In genomic region chr6:24960991-24961475, GRCh38 we compare ENCODE assay signal across 14 cellular contexts. TPM values are rescaled to one million over a fixed set of nuclear protein-coding genes. Genes with fewer than 3 reads are reported as not detected.
A peak's percentile ranks its signal among the peaks of the same experiment; 100 is the strongest.
DNase-seq lines count a peak whose midpoint lies in the region; ATAC-seq and TF ChIP-seq lines count a peak whose summit lies in the region.
"Had no signal": no experiment of that assay in that cellular context is flagged by ENCODE, and none has a peak within 500 bp of the region (broad histone marks: within the 10 kb centered on the region; RNA-seq: fewer than 3 reads in every experiment).

No MANE protein-coding gene starts in this region.

- H3K4me3 Mint-ChIP-seq in GM23338: no peak overlapping the region
- no peak overlapping the region for H3K4me3 Mint-ChIP-seq in activated CD4-positive, alpha-beta memory T cell treated with anti-CD3 and anti-CD28 coated beads, Interleukin-2, amount 10 ng/mL, durations not matched to agents 7 days and 5 days
- peak overlapping the region; percentile 46 to 81 (median 72) for H3K4me3 Mint-ChIP-seq in naive thymus-derived CD4-positive, alpha-beta T cell

- H3K36me3 ChIP-seq in GM23338 (ENCODE audit: insufficient read depth) (no peaks in the 10 kb centered on the region), brain microvascular endothelial cell (replicated peaks) (no peaks in the 10 kb centered on the region)
- no peaks in the 10 kb centered on the region for H3K36me3 ChIP-seq in naive thymus-derived CD4-positive, alpha-beta T cell (ENCODE audit: control insufficient read depth in 2 of 3, insufficient read depth in 3 of 3, low read length in 3 of 3)
- H3K36me3 ChIP-seq: ovary had no signal

- no peaks in the 10 kb centered on the region for H3K79me2 ChIP-seq in GM23338 (replicated peaks; ENCODE audit: insufficient read depth)

- no peak overlapping the region for H3K4me2 ChIP-seq in GM23338
- H3K4me2 ChIP-seq: A549 had no signal

- peaks cover 5% of the 10 kb centered on the region; the same call in 1 of the 3 replicates for H3K4me1 Mint-ChIP-seq in GM23338
- H3K4me1 Mint-ChIP-seq in activated CD4-positive, alpha-beta memory T cell treated with anti-CD3 and anti-CD28 coated beads, Interleukin-2, amount 10 ng/mL, durations not matched to agents 7 days and 5 days: peaks cover 59% of the 10 kb centered on the region
- H3K4me1 Mint-ChIP-seq in naive thymus-derived CD4-positive, alpha-beta T cell: peaks cover 59 to 100% (median 90%) of the 10 kb centered on the region in 7 donors

- H3K27me3 ChIP-seq in GM23338 (ENCODE audit: insufficient read depth): no peaks in the 10 kb centered on the region
- H3K27me3 ChIP-seq in naive thymus-derived CD4-positive, alpha-beta T cell (ENCODE audit: control insufficient read depth in 2 of 2, insufficient read depth in 2 of 2, low read length in 2 of 2): no peaks in the 10 kb centered on the region
- no peaks in the 10 kb centered on the region for H3K27me3 ChIP-seq in brain microvascular endothelial cell (replicated peaks)
- H3K27me3 ChIP-seq: ovary had no signal

- no peaks in the 10 kb centered on the region for H3F3A ChIP-seq in GM23338 (replicated peaks; ENCODE audit: low read depth)

- ATAC-seq in GM23338: no peak
- ATAC-seq in naive thymus-derived CD4-positive, alpha-beta T cell: peak; percentile 80
- no peak for ATAC-seq in HG03280 (IDR thresholded peaks at IDR 0.05; ENCODE audit: unreplicated experiment)
- ATAC-seq in GM18520 (IDR thresholded peaks at IDR 0.05; ENCODE audit: unreplicated experiment): no peak
- ATAC-seq: A549, K562 had no signal

- no peaks in the 10 kb centered on the region for H3K36me3 Mint-ChIP-seq in GM23338 (ENCODE audit: low read depth)
- H3K36me3 Mint-ChIP-seq in activated CD4-positive, alpha-beta memory T cell treated with anti-CD3 and anti-CD28 coated beads, Interleukin-2, amount 10 ng/mL, durations not matched to agents 7 days and 5 days (ENCODE audit: low read depth): peaks cover 41% of the 10 kb centered on the region
- H3K36me3 Mint-ChIP-seq in naive thymus-derived CD4-positive, alpha-beta T cell: peaks cover 4 to 54% (median 16%) of the 10 kb centered on the region in 5 donors

- H3K9me2 ChIP-seq in GM23338 (ENCODE audit: insufficient read depth): peaks cover 19% of the 10 kb centered on the region; the same call in 1 of the 2 replicates

- intact Hi-C loops in naive thymus-derived CD4-positive, alpha-beta T cell (cut with micrococcal nuclease): loop anchor here in 1 of 2 donors (1.0 kb wide), 2 partner anchors 9 to 12 kb away; no protein-coding TSS in a partner anchor

- DNase-seq in NCI-H1092 treated with DMSO at 0.1 percent for 48 hours (lab: John Stamatoyannopoulos, UW) (peak; percentile 35), NCI-H1092 (lab: John Stamatoyannopoulos, UW) (no peak), GM23338 (ENCODE audit: low spot score) (no peak), brain microvascular endothelial cell (no peak)
- DNase-seq in activated CD4-positive, alpha-beta memory T cell treated with anti-CD3 and anti-CD28 coated beads, Interleukin-2, amount 10 ng/mL, durations not matched to agents 7 days and 5 days: no peak
- DNase-seq in naive thymus-derived CD4-positive, alpha-beta T cell: peak in 6 of 9 donors; percentile 46 to 70 (median 60)
- DNase-seq: DMS 273 treated with DMSO at 0.1 percent for 48 hours, mammary epithelial cell, NCI-H2107 had no signal

- H3K27me3 Mint-ChIP-seq in GM23338 (ENCODE audit: insufficient read depth, low read depth, poor library complexity): no peaks in the 10 kb centered on the region
- no peaks in the 10 kb centered on the region for H3K27me3 Mint-ChIP-seq in activated CD4-positive, alpha-beta memory T cell treated with anti-CD3 and anti-CD28 coated beads, Interleukin-2, amount 10 ng/mL, durations not matched to agents 7 days and 5 days
- no peaks in the 10 kb centered on the region for H3K27me3 Mint-ChIP-seq in naive thymus-derived CD4-positive, alpha-beta T cell

- H3K4me3 ChIP-seq in GM23338 (no peak overlapping the region), brain microvascular endothelial cell (ENCODE audit: low read depth, low read length) (no peak overlapping the region)
- peak overlapping the region; percentile 14 for H3K4me3 ChIP-seq in naive thymus-derived CD4-positive, alpha-beta T cell (ENCODE audit: low read length)
- H3K4me3 ChIP-seq: A549, K562, ovary had no signal

- CTCF ChIA-PET in activated CD4-positive, alpha-beta memory T cell treated with anti-CD3 and anti-CD28 coated beads, Interleukin-2, amount 10 ng/mL, durations not matched to agents 7 days and 5 days (lab: Charles Lee): interaction anchor here (1.2 to 4.9 kb wide), 3 partner anchors 9 to 30 kb away, joined by 3 to 18 read pairs (median 3); no protein-coding TSS in a partner anchor
- CTCF ChIA-PET in naive thymus-derived CD4-positive, alpha-beta T cell (lab: Charles Lee): interaction anchor here (0.6 to 4.0 kb wide), 7 partner anchors 10 to 31 kb away, joined by 3 to 42 read pairs (median 4); partner anchors contain the start of gene RIPOR2

- no peak overlapping the region for H3K27ac Mint-ChIP-seq in GM23338
- peak overlapping the region; percentile 64 for H3K27ac Mint-ChIP-seq in activated CD4-positive, alpha-beta memory T cell treated with anti-CD3 and anti-CD28 coated beads, Interleukin-2, amount 10 ng/mL, durations not matched to agents 7 days and 5 days
- H3K27ac Mint-ChIP-seq in naive thymus-derived CD4-positive, alpha-beta T cell: peak overlapping the region; percentile 44 to 97 (median 93)

- H2AFZ ChIP-seq in GM23338: peak overlapping the region; percentile 53; the same call in 1 of the 2 replicates

- in situ Hi-C loops in brain microvascular endothelial cell (cut with HindIII; ENCODE audit: low pct_ligation_motif_present, low sequenced_read_pairs): no loop called here

- POLR2A ChIA-PET in activated CD4-positive, alpha-beta memory T cell treated with anti-CD3 and anti-CD28 coated beads, Interleukin-2, amount 10 ng/mL, durations not matched to agents 7 days and 5 days (lab: Charles Lee): interaction anchor here (0.9 to 15.6 kb wide), 5 partner anchors 9 to 28 kb away, joined by 3 to 839 read pairs (median 15); partner anchors contain the start of gene RIPOR2
- POLR2A ChIA-PET in naive thymus-derived CD4-positive, alpha-beta T cell (lab: Charles Lee): interaction anchor here (0.5 to 55.8 kb wide), 6 partner anchors 6 to 123 kb away, joined by 3 to 1484 read pairs (median 571); partner anchors contain the start of gene RIPOR2

- H3K27ac ChIP-seq in GM23338 (ENCODE audit: low read depth) (no peak overlapping the region), brain microvascular endothelial cell (no peak overlapping the region)
- peak overlapping the region; percentile 64 for H3K27ac ChIP-seq in naive thymus-derived CD4-positive, alpha-beta T cell (ENCODE audit: low read depth, low read length)
- H3K27ac ChIP-seq: A549, ovary had no signal

- TF ChIP-seq CTCF in GM23338 (conservative IDR thresholded peaks at IDR 0.05; ENCODE audit: low read depth in 2 of 2): no peak
- TF ChIP-seq CTCF in brain microvascular endothelial cell (IDR thresholded peaks at IDR 0.05; ENCODE audit: low read depth, low read length, missing control alignments): no peak

- no peaks in the 10 kb centered on the region for H3K9me3 ChIP-seq in naive thymus-derived CD4-positive, alpha-beta T cell (ENCODE audit: control insufficient read depth in 2 of 3, low read length in 3 of 3)
- H3K9me3 ChIP-seq: ovary had no signal

- no peaks in the 10 kb centered on the region for H4K20me1 ChIP-seq in GM23338 (replicated peaks; ENCODE audit: insufficient read depth)

- no peaks in the 10 kb centered on the region for H3K4me1 ChIP-seq in GM23338 (ENCODE audit: insufficient read depth)
- peaks cover 70 to 74% of the 10 kb centered on the region in 2 donors for H3K4me1 ChIP-seq in naive thymus-derived CD4-positive, alpha-beta T cell (ENCODE audit: control insufficient read depth in 2 of 2, insufficient read depth in 2 of 2, low read length in 2 of 2)
- H3K4me1 ChIP-seq: A549 had no signal

- H3K9me3 Mint-ChIP-seq in GM23338: no peaks in the 10 kb centered on the region; the same call in 2 of the 3 replicates
- H3K9me3 Mint-ChIP-seq in activated CD4-positive, alpha-beta memory T cell treated with anti-CD3 and anti-CD28 coated beads, Interleukin-2, amount 10 ng/mL, durations not matched to agents 7 days and 5 days: peaks cover 13% of the 10 kb centered on the region
- H3K9me3 Mint-ChIP-seq in naive thymus-derived CD4-positive, alpha-beta T cell: peaks cover 0 to 28% (median 12%) of the 10 kb centered on the region in 11 donors

TF ChIP-seq in GM23338, 12 proteins besides CTCF, POLR2A, EP300 and RAD21 (continues in another document):
- no peak for TF ChIP-seq EZH2phosphoT487 (IDR thresholded peaks at IDR 0.05; ENCODE audit: unreplicated experiment)
- TF ChIP-seq ZNF331 (CRISPR knock-in tag; IDR thresholded peaks at IDR 0.05; ENCODE audit: low read depth): no peak
- TF ChIP-seq POLR2AphosphoS5 (IDR thresholded peaks at IDR 0.05; ENCODE audit: low read depth): no peak
- TF ChIP-seq STAT1 (IDR thresholded peaks at IDR 0.05; ENCODE audit: unreplicated experiment): no peak
- TF ChIP-seq CREB1 (CRISPR knock-in tag; IDR thresholded peaks at IDR 0.05; ENCODE audit: low read depth): no peak

RNA-seq across cellular contexts. Expression of gene RIPOR2, which starts 25.3 kb away (rescaled TPM):
- 22.5 TPM in 2 replicates for total RNA-seq in GM23338 (2014; rRNA removed; shearing (Covaris generic))
- 8.8 and 9.5 TPM in 2 replicates for polyA plus RNA-seq in GM23338 (2016; fragmentation: Nextera tagmentation; extraction: Ambion mirVana)
- 100 to 1,000 TPM; 234 to 240 TPM for total RNA-seq in activated CD4-positive, alpha-beta memory T cell treated with anti-CD3 and anti-CD28 coated beads, Interleukin-2, amount 10 ng/mL, durations not matched to agents 7 days and 5 days
- 100 to 1,000 TPM; 246 to 576 (median 431) TPM for total RNA-seq in naive thymus-derived CD4-positive, alpha-beta T cell
- 100 to 1,000 TPM; 532 to 813 TPM for polyA plus RNA-seq in naive thymus-derived CD4-positive, alpha-beta T cell

Comparison
In these comparisons a context has a peak if more than half of its experiments do, and no peak if none do; other contexts are left out.
1. DNase-seq: peak in NCI-H1092 treated with DMSO at 0.1 percent for 48 hours (single experiment) and naive thymus-derived CD4-positive, alpha-beta T cell (6 of 9); none in NCI-H1092 (single experiment), GM23338 (single experiment), activated CD4-positive, alpha-beta memory T cell treated with anti-CD3 and anti-CD28 coated beads, Interleukin-2, amount 10 ng/mL, durations not matched to agents 7 days and 5 days (single experiment) and brain microvascular endothelial cell (single experiment).
2. H3K4me3 Mint-ChIP-seq: peak in naive thymus-derived CD4-positive, alpha-beta T cell (10 of 10); none in GM23338 (single experiment) and activated CD4-positive, alpha-beta memory T cell treated with anti-CD3 and anti-CD28 coated beads, Interleukin-2, amount 10 ng/mL, durations not matched to agents 7 days and 5 days (single experiment).